1 cellular context compared by ENCODE assay signal in genomic region chr2:219277703-219278654, GRCh38.
TF ChIP-seq lines count a peak whose summit lies in the region.

No MANE protein-coding gene starts in this region.

TF ChIP-seq in HepG2, 621 proteins besides CTCF, POLR2A, EP300 and RAD21 (continues in another document):
- no peak for TF ChIP-seq ZNF740 (CRISPR knock-in tag; IDR thresholded peaks at IDR 0.05)
- TF ChIP-seq ZNF484 (CRISPR knock-in tag; IDR thresholded peaks at IDR 0.05; ENCODE audit: borderline replicate concordance, low read depth) = no peak
- TF ChIP-seq TAF15 (IDR thresholded peaks at IDR 0.05; ENCODE audit: low read depth, low read length, poor library complexity, severe bottlenecking) = no peak
- peak; percentile 71; the same call in 1 of the 2 replicates for TF ChIP-seq DNMT3B (CRISPR knock-in tag; conservative IDR thresholded peaks at IDR 0.05)
- TF ChIP-seq ZNF292 (CRISPR knock-in tag; IDR thresholded peaks at IDR 0.05; ENCODE audit: borderline replicate concordance, low read depth) = no peak
- peak; percentile 85 for TF ChIP-seq ZMYM4 (CRISPR knock-in tag; IDR thresholded peaks at IDR 0.05)
- 0 out of 2 replicates have a peak, but pooled peaks have one; percentile 44 for TF ChIP-seq MEIS2 (CRISPR knock-in tag; IDR thresholded peaks at IDR 0.05)
- no peak for TF ChIP-seq CSRNP1 (CRISPR knock-in tag; IDR thresholded peaks at IDR 0.05)
- no peak for TF ChIP-seq GTF2F1 (IDR thresholded peaks at IDR 0.05; ENCODE audit: low read length)
- TF ChIP-seq GZF1 (CRISPR knock-in tag; IDR thresholded peaks at IDR 0.05) = no peak
- TF ChIP-seq BCL6 (CRISPR knock-in tag; IDR thresholded peaks at IDR 0.05) = no peak
- TF ChIP-seq MTA1 (CRISPR knock-in tag; IDR thresholded peaks at IDR 0.05; ENCODE audit: borderline replicate concordance) = 0 out of 2 replicates have a peak, but pooled peaks have one; percentile 41
- no peak for TF ChIP-seq PTBP1 (IDR thresholded peaks at IDR 0.05; ENCODE audit: low read depth, low read length, poor library complexity, severe bottlenecking)
- TF ChIP-seq ELF4 (CRISPR knock-in tag; IDR thresholded peaks at IDR 0.05; ENCODE audit: borderline replicate concordance) = no peak
- no peak for TF ChIP-seq ZNF17 (CRISPR knock-in tag; IDR thresholded peaks at IDR 0.05)
- TF ChIP-seq ISL2 (CRISPR knock-in tag; IDR thresholded peaks at IDR 0.05) = no peak
- TF ChIP-seq KMT2B (CRISPR knock-in tag; IDR thresholded peaks at IDR 0.05) = peak; percentile 35; the same call in 1 of the 2 replicates
- TF ChIP-seq NFYB (CRISPR knock-in tag; IDR thresholded peaks at IDR 0.05) = no peak
- peak; percentile 98 for TF ChIP-seq XRCC5 (optimal IDR thresholded peaks at IDR 0.05; ENCODE audit: low read length)
- TF ChIP-seq ZFY (CRISPR knock-in tag; IDR thresholded peaks at IDR 0.05) = peak; percentile 13; the same call in 1 of the 2 replicates
- no peak for TF ChIP-seq NBN (conservative IDR thresholded peaks at IDR 0.05)
- no peak for TF ChIP-seq ZNF329 (CRISPR knock-in tag; IDR thresholded peaks at IDR 0.05; ENCODE audit: low read depth)
- TF ChIP-seq ZNF83 (CRISPR knock-in tag; IDR thresholded peaks at IDR 0.05; ENCODE audit: borderline replicate concordance) = no peak; the same call in 1 of the 2 replicates
- TF ChIP-seq RBFOX2 (IDR thresholded peaks at IDR 0.05; ENCODE audit: low read depth, low read length) = no peak
- TF ChIP-seq YY1 (IDR thresholded peaks at IDR 0.05; ENCODE audit: insufficient read depth, insufficient replicate concordance, low read depth, low read length) = peak; percentile 32
- TF ChIP-seq KDM5A (IDR thresholded peaks at IDR 0.05; ENCODE audit: borderline replicate concordance, low read length) = no peak
- TF ChIP-seq JDP2 (CRISPR knock-in tag; IDR thresholded peaks at IDR 0.05; ENCODE audit: borderline replicate concordance) = no peak
- no peak for TF ChIP-seq TEAD2 (CRISPR knock-in tag; IDR thresholded peaks at IDR 0.05)
- peak; percentile 72; the same call in 1 of the 2 replicates for TF ChIP-seq ZNF580 (CRISPR knock-in tag; IDR thresholded peaks at IDR 0.05; ENCODE audit: borderline replicate concordance, low read depth)
- no peak for TF ChIP-seq BORCS8-MEF2B (CRISPR knock-in tag; IDR thresholded peaks at IDR 0.05)
- TF ChIP-seq MED13 (CRISPR knock-in tag; IDR thresholded peaks at IDR 0.05) = no peak
- peak; percentile 65; the same call in 1 of the 2 replicates for TF ChIP-seq HOXA3 (CRISPR knock-in tag; IDR thresholded peaks at IDR 0.05)
- TF ChIP-seq SOX13 (IDR thresholded peaks at IDR 0.05) = no peak
- peak in 1 of 2 experiments; percentile 47; a peak in 1 of 4 replicates for TF ChIP-seq SOX13 (CRISPR knock-in tag; conservative IDR thresholded peaks at IDR 0.05 in 1 of 2, IDR thresholded peaks at IDR 0.05 in 1 of 2)
- TF ChIP-seq ZNF891 (CRISPR knock-in tag; IDR thresholded peaks at IDR 0.05) = no peak
- TF ChIP-seq DMTF1 (CRISPR knock-in tag; IDR thresholded peaks at IDR 0.05) = peak; percentile 84; the same call in 1 of the 2 replicates
- peak; percentile 77; the same call in 1 of the 2 replicates for TF ChIP-seq ZNF567 (CRISPR knock-in tag; IDR thresholded peaks at IDR 0.05; ENCODE audit: borderline replicate concordance)
- no peak for TF ChIP-seq HHEX (CRISPR knock-in tag; IDR thresholded peaks at IDR 0.05)
- peak; percentile 78; the same call in 1 of the 2 replicates for TF ChIP-seq ZNF263 (CRISPR knock-in tag; IDR thresholded peaks at IDR 0.05)
- peak; percentile 70 for TF ChIP-seq MTERF4 (CRISPR knock-in tag; IDR thresholded peaks at IDR 0.05)
- TF ChIP-seq SMARCE1 (IDR thresholded peaks at IDR 0.05; ENCODE audit: borderline replicate concordance) = no peak
- TF ChIP-seq ZNF619 (CRISPR knock-in tag; IDR thresholded peaks at IDR 0.05) = no peak
- no peak for TF ChIP-seq KLF11 (CRISPR knock-in tag; IDR thresholded peaks at IDR 0.05)
- peak; percentile 44; the same call in 1 of the 2 replicates for TF ChIP-seq ZNF552 (CRISPR knock-in tag; IDR thresholded peaks at IDR 0.05; ENCODE audit: borderline replicate concordance)
- no peak for TF ChIP-seq BATF2 (CRISPR knock-in tag; IDR thresholded peaks at IDR 0.05)
- no peak; the same call in 1 of the 2 replicates for TF ChIP-seq BCL3 (CRISPR knock-in tag; IDR thresholded peaks at IDR 0.05)
- TF ChIP-seq ELF3 (CRISPR knock-in tag; IDR thresholded peaks at IDR 0.05) = peak; percentile 64
- no peak for TF ChIP-seq ZC3H4 (CRISPR knock-in tag; IDR thresholded peaks at IDR 0.05; ENCODE audit: borderline replicate concordance)
- no peak for TF ChIP-seq CBX2 (IDR thresholded peaks at IDR 0.05; ENCODE audit: low read depth, low read length)
- no peak for TF ChIP-seq CBX2 (CRISPR knock-in tag; IDR thresholded peaks at IDR 0.05; ENCODE audit: low read depth)
- TF ChIP-seq KDM5B (CRISPR knock-in tag; IDR thresholded peaks at IDR 0.05; ENCODE audit: borderline replicate concordance) = peak; percentile 80
- no peak for TF ChIP-seq ZNF121 (CRISPR knock-in tag; IDR thresholded peaks at IDR 0.05)
- no peak for TF ChIP-seq ELK4 (CRISPR knock-in tag; IDR thresholded peaks at IDR 0.05; ENCODE audit: borderline replicate concordance)
- no peak for TF ChIP-seq ZNF660 (CRISPR knock-in tag; IDR thresholded peaks at IDR 0.05; ENCODE audit: borderline replicate concordance, low read depth)
- no peak; the same call in 1 of the 2 replicates for TF ChIP-seq ZNF609 (CRISPR knock-in tag; IDR thresholded peaks at IDR 0.05; ENCODE audit: borderline replicate concordance)
- TF ChIP-seq SALL2 (CRISPR knock-in tag; IDR thresholded peaks at IDR 0.05) = no peak
- TF ChIP-seq MXI1 (IDR thresholded peaks at IDR 0.05; ENCODE audit: borderline replicate concordance, low read depth, low read length) = peak; percentile 51; the same call in 1 of the 3 replicates
- no peak for TF ChIP-seq FUBP1 (CRISPR knock-in tag; IDR thresholded peaks at IDR 0.05; ENCODE audit: borderline replicate concordance)
- TF ChIP-seq ZBTB42 (CRISPR knock-in tag; IDR thresholded peaks at IDR 0.05) = 0 out of 2 replicates have a peak, but pooled peaks have one; percentile 49
